Comparison of ENCODE assay signal across 2 cellular contexts in genomic region chr11:123190504-123190903, GRCh38.
TF ChIP-seq lines count a peak whose summit lies in the region.

No MANE protein-coding gene starts in this region.

TF ChIP-seq in IMR-90, 13 proteins besides CTCF, POLR2A, EP300 and RAD21:
- no peak for TF ChIP-seq CEBPB (IDR thresholded peaks at IDR 0.05; ENCODE audit: low read depth, low read length)

TF ChIP-seq in GM23338, 12 proteins besides CTCF, POLR2A, EP300 and RAD21:
- TF ChIP-seq ZNF114 (CRISPR knock-in tag; IDR thresholded peaks at IDR 0.05) (no peak), STAT1 (IDR thresholded peaks at IDR 0.05; ENCODE audit: unreplicated experiment) (no peak)
